Comparison of ENCODE assay signal across 17 cellular contexts in genomic region chr11:62128835-62129234, GRCh38.
"Had no signal": no experiment of that assay in that cellular context is flagged by ENCODE, and none has a peak within 500 bp of the region (broad histone marks: within the 10 kb centered on the region; RNA-seq: fewer than 3 reads in every experiment).

No MANE protein-coding gene starts in this region.

- H3K4me3 Mint-ChIP-seq: activated naive CD8-positive, alpha-beta T cell treated with anti-CD3 and anti-CD28 coated beads, Interleukin-2, amount 10 ng/mL, durations not matched to agents 7 days and 5 days; activated T-helper 1 cell treated with anti-CD3 and anti-CD28 coated beads, Interleukin-12 subunit alpha, Interleukin-12 subunit beta, Interleukin-2, Interleukin-4 antibody, amounts not matched to agents 30 ng/mL and 10 ng/mL and 1 ng/mL, durations not matched to agents 14 hours and 24 hours and 36 hours; nephron; T-helper 17 cell had no signal

- DNase-seq: activated CD4-positive, alpha-beta T cell treated with anti-CD3 and anti-CD28 coated beads for 1 hour; activated CD4-positive, alpha-beta T cell treated with anti-CD3 and anti-CD28 coated beads, Interleukin-2, amount 50 U/mL, for 4 hours; activated naive CD4-positive, alpha-beta T cell; activated naive CD8-positive, alpha-beta T cell treated with anti-CD3 and anti-CD28 coated beads, Interleukin-2, amount 10 ng/mL, durations not matched to agents 7 days and 5 days; amygdala; caudate nucleus; hypothalamus; lower lobe of right lung; stimulated activated naive CD4-positive, alpha-beta T cell; T-helper 17 cell; WERI-Rb-1 had no signal

- H3K9me3 Mint-ChIP-seq: activated naive CD8-positive, alpha-beta T cell treated with anti-CD3 and anti-CD28 coated beads, Interleukin-2, amount 10 ng/mL, durations not matched to agents 7 days and 5 days; activated T-helper 1 cell treated with anti-CD3 and anti-CD28 coated beads, Interleukin-12 subunit alpha, Interleukin-12 subunit beta, Interleukin-2, Interleukin-4 antibody, amounts not matched to agents 30 ng/mL and 10 ng/mL and 1 ng/mL, durations not matched to agents 14 hours and 24 hours and 36 hours; nephron had no signal

- H3K27ac Mint-ChIP-seq: activated naive CD8-positive, alpha-beta T cell treated with anti-CD3 and anti-CD28 coated beads, Interleukin-2, amount 10 ng/mL, durations not matched to agents 7 days and 5 days; activated T-helper 1 cell treated with anti-CD3 and anti-CD28 coated beads, Interleukin-12 subunit alpha, Interleukin-12 subunit beta, Interleukin-2, Interleukin-4 antibody, amounts not matched to agents 30 ng/mL and 10 ng/mL and 1 ng/mL, durations not matched to agents 14 hours and 24 hours and 36 hours; nephron; T-helper 17 cell had no signal

- H3K9me3 ChIP-seq: lower lobe of right lung, spleen, uterus had no signal

- H3K27me3 ChIP-seq: spleen, uterus had no signal

- H3K27me3 Mint-ChIP-seq: activated naive CD8-positive, alpha-beta T cell treated with anti-CD3 and anti-CD28 coated beads, Interleukin-2, amount 10 ng/mL, durations not matched to agents 7 days and 5 days; T-helper 17 cell had no signal

- H3K4me3 ChIP-seq: coronary artery, lower lobe of right lung, spleen, uterus had no signal

- H3K36me3 ChIP-seq: uterus had no signal

- ATAC-seq: left colon, lower lobe of right lung, T-helper 17 cell had no signal
